Comparison of ENCODE assay signal across 9 cellular contexts in the genomic region with DNA sequence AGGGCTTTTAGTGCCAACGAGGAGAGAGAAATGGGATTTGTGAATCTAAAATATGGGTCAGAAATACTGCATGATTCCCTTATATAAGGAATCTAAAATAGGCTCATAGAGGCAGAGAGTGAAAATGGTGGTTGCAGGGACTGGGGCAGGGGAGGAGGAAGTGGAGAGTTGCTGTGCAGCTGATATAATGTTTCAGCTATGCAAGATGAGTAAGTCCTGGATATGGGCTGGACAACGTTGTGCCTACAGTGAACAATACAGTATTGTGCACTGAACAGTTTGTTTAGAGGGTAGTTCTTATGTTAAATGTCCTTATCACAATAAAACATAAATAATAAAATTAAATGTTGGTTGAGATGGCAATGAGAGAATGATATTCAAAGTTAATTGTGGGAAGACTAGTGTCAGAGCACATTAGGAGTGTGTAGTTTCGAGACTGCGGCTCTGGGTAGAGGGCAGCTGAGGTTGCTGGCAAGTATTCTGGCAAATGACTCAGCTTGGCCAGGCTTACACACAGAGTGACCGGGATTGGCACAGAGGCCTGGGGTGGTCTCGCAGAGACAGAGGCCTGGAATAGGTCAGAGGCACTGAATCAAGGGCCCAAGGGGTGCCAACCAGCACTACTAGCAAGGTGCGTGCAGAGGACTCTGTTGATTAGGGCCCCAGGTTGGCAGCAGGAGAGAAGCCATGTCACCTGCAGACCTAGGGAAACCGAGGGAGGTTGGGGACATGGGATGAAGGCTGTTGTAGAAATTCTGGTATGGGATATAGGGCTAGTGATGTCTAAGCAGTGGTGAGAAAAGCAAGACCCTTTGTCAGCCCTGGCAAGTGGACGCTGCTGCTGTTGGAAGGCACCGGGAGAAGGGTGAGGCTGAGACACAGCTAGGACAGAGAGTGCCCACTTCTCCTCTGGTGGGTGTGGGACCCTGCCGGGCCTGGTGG. TPM values are rescaled to one million over a fixed set of nuclear protein-coding genes. Genes with fewer than 3 reads are reported as not detected.
DNase-seq lines count a peak whose midpoint lies in the region; ATAC-seq and TF ChIP-seq lines count a peak whose summit lies in the region.
"Had no signal": no experiment of that assay in that cellular context is flagged by ENCODE, and none has a peak within 500 bp of the region (broad histone marks: within the 10 kb centered on the region; RNA-seq: fewer than 3 reads in every experiment).

No MANE protein-coding gene starts in this region.

- H3K9me3 ChIP-seq in neural progenitor cell (ENCODE audit: low read depth): no peaks in the 10 kb centered on the region
- H3K9me3 ChIP-seq in endodermal cell (ENCODE audit: control insufficient read depth, low read length): no peaks in the 10 kb centered on the region

- H3K27me3 ChIP-seq in neural progenitor cell (peaks cover 4% of the 10 kb centered on the region), endodermal cell (ENCODE audit: control insufficient read depth, insufficient read depth, low read length, poor library complexity, severe bottlenecking) (no peaks in the 10 kb centered on the region)

- no peak overlapping the region for H3K4me2 ChIP-seq in neural progenitor cell

- peak; percentile 66 for ATAC-seq in GM21529 (IDR thresholded peaks at IDR 0.05; ENCODE audit: unreplicated experiment)

- H3K4me3 Mint-ChIP-seq in neural progenitor cell: no peak overlapping the region
- H3K4me3 Mint-ChIP-seq in endodermal cell: no peak overlapping the region
- H3K4me3 Mint-ChIP-seq: central memory CD8-positive, alpha-beta T cell had no signal

- peak overlapping the region; percentile 63 for H3K27ac Mint-ChIP-seq in neural progenitor cell
- H3K27ac Mint-ChIP-seq in endodermal cell: no peak overlapping the region

- H3K27ac ChIP-seq in neural progenitor cell (no peak overlapping the region), endodermal cell (ENCODE audit: low read depth, low read length) (no peak overlapping the region)

- H3K4me3 ChIP-seq in neural progenitor cell (no peak overlapping the region), endodermal cell (ENCODE audit: low read length) (no peak overlapping the region)

- no peak overlapping the region for H2AFZ ChIP-seq in neural progenitor cell (replicated peaks)

- peaks cover 37% of the 10 kb centered on the region for H3K4me1 ChIP-seq in neural progenitor cell
- H3K4me1 ChIP-seq in endodermal cell (ENCODE audit: control insufficient read depth, insufficient read depth, low read length): peaks cover 20% of the 10 kb centered on the region

- WGBS in endodermal cell (ENCODE audit: insufficient coverage in 1 of 2, insufficient read length in 1 of 2), 2 experiments: 88 to 90% methylated on average over 8 to 11 of the region's 11 CpGs

- H3K36me3 Mint-ChIP-seq in neural progenitor cell: peaks cover 2% of the 10 kb centered on the region
- no peaks in the 10 kb centered on the region for H3K36me3 Mint-ChIP-seq in endodermal cell (ENCODE audit: low read depth)

- H3K79me2 ChIP-seq in neural progenitor cell (ENCODE audit: low read depth): no peaks in the 10 kb centered on the region

- no peaks in the 10 kb centered on the region for H3F3A ChIP-seq in neural progenitor cell (ENCODE audit: low read depth)

- peaks cover 41% of the 10 kb centered on the region for H3K4me1 Mint-ChIP-seq in neural progenitor cell
- H3K4me1 Mint-ChIP-seq in endodermal cell: peaks cover 46% of the 10 kb centered on the region
- H3K4me1 Mint-ChIP-seq: central memory CD8-positive, alpha-beta T cell had no signal

- H3K9ac ChIP-seq in neural progenitor cell (no peak overlapping the region), endodermal cell (ENCODE audit: extremely low read depth, low read length, poor library complexity, severe bottlenecking) (no peak overlapping the region)

- H3K27me3 Mint-ChIP-seq in neural progenitor cell (ENCODE audit: insufficient read depth, low read depth): peaks cover 8% of the 10 kb centered on the region
- H3K27me3 Mint-ChIP-seq in endodermal cell (ENCODE audit: insufficient read depth): peaks cover 4% of the 10 kb centered on the region
- H3K27me3 Mint-ChIP-seq: central memory CD8-positive, alpha-beta T cell had no signal

- H3K9me3 Mint-ChIP-seq in neural progenitor cell (no peaks in the 10 kb centered on the region), endodermal cell (no peaks in the 10 kb centered on the region)
- H3K9me3 Mint-ChIP-seq: central memory CD8-positive, alpha-beta T cell had no signal

- DNase-seq in AG20443 (ENCODE audit: low spot score) (peak; percentile 87), NCI-H526 treated with DMSO at 0.1 percent for 48 hours (lab: John Stamatoyannopoulos, UW) (peak; percentile 13), epidermal melanocyte (ENCODE audit: insufficient read length, low spot score) (peak; percentile 64), neural progenitor cell (ENCODE audit: low spot score) (no peak), mucosa of gallbladder (ENCODE audit: low spot score) (no peak), endodermal cell (no peak)
- DNase-seq in activated CD4-positive, alpha-beta T cell treated with anti-CD3 and anti-CD28 coated beads, Interleukin-2, amount 50 U/mL, for 1 hour: no peak

- H3K36me3 ChIP-seq in neural progenitor cell (no peaks in the 10 kb centered on the region), endodermal cell (ENCODE audit: control insufficient read depth, insufficient read depth, low read length) (no peaks in the 10 kb centered on the region)

- no peak for TF ChIP-seq CTCF in neural progenitor cell (IDR thresholded peaks at IDR 0.05)
- TF ChIP-seq CTCF in endodermal cell (conservative IDR thresholded peaks at IDR 0.05): no peak

- H4K20me1 ChIP-seq in neural progenitor cell (ENCODE audit: low read depth): no peaks in the 10 kb centered on the region

RNA-seq across cellular contexts. Expression of gene DEPP1, which starts 2.8 kb away (rescaled TPM):
- total RNA-seq in neural progenitor cell (ENCODE audit: low replicate concordance): 0.71 TPM in 1 of 2 replicates, not detected in the other
- 45.8 TPM for total RNA-seq in mucosa of gallbladder
- total RNA-seq in endodermal cell: 1 to 10 TPM; 1.3 to 2.6 TPM
- 0.89 TPM for polyA plus RNA-seq in endodermal cell (2013, experiment 1 of 2)
- polyA plus RNA-seq in endodermal cell (2013, experiment 2 of 2): 1.2 TPM

RNA-seq across cellular contexts. Expression of gene ZNF22, which starts 19.3 kb away (rescaled TPM):
- 60.2 and 81.0 TPM in 2 replicates for total RNA-seq in neural progenitor cell (ENCODE audit: low replicate concordance)
- 16.5 TPM for total RNA-seq in mucosa of gallbladder
- 10 to 100 TPM; 35.5 to 42.5 TPM for total RNA-seq in endodermal cell
- 59.3 TPM for polyA plus RNA-seq in endodermal cell (2013, experiment 1 of 2)
- polyA plus RNA-seq in endodermal cell (2013, experiment 2 of 2): 54.5 TPM

RNA-seq across cellular contexts. Expression of gene RASSF4, which starts 21.8 kb away (rescaled TPM):
- total RNA-seq in neural progenitor cell (ENCODE audit: low replicate concordance) (3.1 and 9.7 TPM in 2 replicates), mucosa of gallbladder (41.9 TPM), endodermal cell (10 to 100 TPM in 1 of 2 donors, 1 to 10 TPM in 1; 5.2 to 14.1 TPM)
- 17.2 TPM for polyA plus RNA-seq in endodermal cell (2013, experiment 1 of 2)
- polyA plus RNA-seq in endodermal cell (2013, experiment 2 of 2): 20.0 TPM

Comparison
In these comparisons a context has a peak if more than half of its experiments do, and no peak if none do; other contexts are left out.
1. DNase-seq: peak in AG20443 (single experiment), NCI-H526 treated with DMSO at 0.1 percent for 48 hours (single experiment) and epidermal melanocyte (single experiment); none in neural progenitor cell (single experiment), mucosa of gallbladder (single experiment), endodermal cell (single experiment) and activated CD4-positive, alpha-beta T cell treated with anti-CD3 and anti-CD28 coated beads, Interleukin-2, amount 50 U/mL, for 1 hour (single experiment).
2. RNA of gene DEPP1, which starts 2.8 kb away (total RNA-seq): 45.8 TPM in mucosa of gallbladder (single experiment); 1.3 to 2.6 TPM in endodermal cell and 0.71 TPM in neural progenitor cell; every median in the first group is over 10 times any median in the second.